ENCODE assay signal across 27 cellular contexts in the genomic region with DNA sequence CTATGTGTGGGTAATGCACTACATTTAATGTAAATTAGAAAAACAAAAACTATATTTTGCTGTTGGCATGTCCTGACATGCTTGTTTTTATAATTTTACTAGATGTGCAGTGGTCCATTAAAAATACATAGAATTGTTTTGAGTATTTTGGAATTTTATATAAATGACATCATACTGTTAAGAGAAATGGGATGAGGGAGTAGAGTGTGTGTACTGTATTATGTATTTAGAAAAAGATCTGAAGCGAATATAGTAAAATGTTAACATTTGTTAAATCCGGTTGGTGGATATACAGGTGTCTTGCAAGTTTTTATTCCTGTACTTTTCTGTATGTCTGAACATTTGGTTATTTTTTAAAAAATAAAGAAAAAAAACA.
DNase-seq lines count a peak whose midpoint lies in the region; ATAC-seq and TF ChIP-seq lines count a peak whose summit lies in the region.
"Had no signal": no experiment of that assay in that cellular context is flagged by ENCODE, and none has a peak within 500 bp of the region (broad histone marks: within the 10 kb centered on the region; RNA-seq: fewer than 3 reads in every experiment).

No MANE protein-coding gene starts in this region.

- TF ChIP-seq CTCF in tibial nerve (IDR thresholded peaks at IDR 0.05): no peak

- H3K27me3 Mint-ChIP-seq in activated naive CD4-positive, alpha-beta T cell treated with anti-CD3 and anti-CD28 coated beads, Interleukin-2, amount 50 U/mL, for 24 hours: no peaks in the 10 kb centered on the region
- H3K27me3 Mint-ChIP-seq in activated CD4-positive, alpha-beta memory T cell treated with anti-CD3 and anti-CD28 coated beads for 36 hours: no peaks in the 10 kb centered on the region
- H3K27me3 Mint-ChIP-seq in activated naive CD8-positive, alpha-beta T cell treated with anti-CD3 and anti-CD28 coated beads for 36 hours: no peaks in the 10 kb centered on the region
- H3K27me3 Mint-ChIP-seq in natural killer cell treated with Interleukin-12 subunit alpha and Interleukin-12 subunit beta and Interleukin-15 and Interleukin-18, amount 100 ng/mL, for 72 hours: no peaks in the 10 kb centered on the region
- H3K27me3 Mint-ChIP-seq: stimulated activated memory B cell treated with anti-CD40 and anti-IgM and Interleukin-4, amounts not matched to agents 10 μg/mL and 1 μg/mL and 100 μg/mL, for 72 hours had no signal

- H3K4me1 ChIP-seq in tibial nerve: no peaks in the 10 kb centered on the region
- H3K4me1 ChIP-seq: breast epithelium, gastrocnemius medialis had no signal

- intact Hi-C loops in activated CD4-positive, alpha-beta memory T cell treated with anti-CD3 and anti-CD28 coated beads for 36 hours (cut with micrococcal nuclease): loop anchor here (1.0 to 10.0 kb wide), 8 partner anchors 12 to 1221 kb away; a partner anchor contains a TSS

- peak overlapping the region; percentile 94 for H3K27ac Mint-ChIP-seq in activated naive CD4-positive, alpha-beta T cell treated with anti-CD3 and anti-CD28 coated beads, Interleukin-2, amount 50 U/mL, for 24 hours
- H3K27ac Mint-ChIP-seq in activated CD4-positive, alpha-beta memory T cell treated with anti-CD3 and anti-CD28 coated beads for 36 hours: peak overlapping the region; percentile 99
- peak overlapping the region; percentile 96 for H3K27ac Mint-ChIP-seq in activated naive CD8-positive, alpha-beta T cell treated with anti-CD3 and anti-CD28 coated beads for 36 hours
- peak overlapping the region; percentile 95 to 99 for H3K27ac Mint-ChIP-seq in natural killer cell treated with Interleukin-12 subunit alpha and Interleukin-12 subunit beta and Interleukin-15 and Interleukin-18, amount 100 ng/mL, for 72 hours
- H3K27ac Mint-ChIP-seq: stimulated activated memory B cell treated with anti-CD40 and anti-IgM and Interleukin-4, amounts not matched to agents 10 μg/mL and 1 μg/mL and 100 μg/mL, for 72 hours had no signal

- DNase-seq in activated naive CD4-positive, alpha-beta T cell treated with Interleukin-2 at 50 U/mL for 16 hours: no peak
- no peak for DNase-seq in activated CD4-positive, alpha-beta memory T cell treated with anti-CD3 and anti-CD28 coated beads for 36 hours
- no peak for DNase-seq in activated naive CD8-positive, alpha-beta T cell treated with anti-CD3 and anti-CD28 coated beads for 36 hours
- no peak for DNase-seq in natural killer cell treated with Interleukin-12 subunit alpha and Interleukin-12 subunit beta and Interleukin-15 and Interleukin-18, amount 100 ng/mL, for 72 hours (ENCODE audit: low spot score)
- DNase-seq in hippocampal formation (lab: John Stamatoyannopoulos, UW) (no peak), tibial nerve (ENCODE audit: low spot score in 2 of 2) (no peak), kidney tubule cell (ENCODE audit: low spot score) (no peak)
- DNase-seq: activated CD4-positive, alpha-beta T cell treated with anti-CD3 and anti-CD28 coated beads for 1 hour; activated CD8-positive, alpha-beta memory T cell treated with anti-CD3 and anti-CD28 coated beads, Interleukin-2, amount 50 U/mL, for 4 hours; activated effector memory CD4-positive, alpha-beta T cell treated with anti-CD3 and anti-CD28 coated beads, Interleukin-2, amount 50 U/mL, for 16 hours; anterior cingulate cortex; C1 segment of cervical spinal cord; Calu3; DMS79 treated with DMSO at 0.1 percent for 48 hours; gastrocnemius medialis; IMR-90; mammary epithelial cell; mucosa of descending colon; NCI-H1417 treated with DMSO at 0.1 percent for 48 hours; NCI-H2081; NCI-H2227 treated with DMSO at 0.1 percent for 48 hours; NCI-H526; NK-92 treated with Interleukin-12 subunit alpha and Interleukin-12 subunit beta, amount 100 ng/mL, for 24 hours had no signal

- H3K27me3 ChIP-seq in tibial nerve: no peaks in the 10 kb centered on the region
- H3K27me3 ChIP-seq: breast epithelium, gastrocnemius medialis had no signal

- POLR2A ChIA-PET in activated CD4-positive, alpha-beta memory T cell treated with anti-CD3 and anti-CD28 coated beads for 36 hours (lab: Charles Lee): interaction anchor here (0.7 to 7.2 kb wide), 23 partner anchors 9 to 277 kb away, joined by 3 to 120 read pairs (median 5); no protein-coding TSS in a partner anchor

- H3K36me3 Mint-ChIP-seq in activated naive CD4-positive, alpha-beta T cell treated with anti-CD3 and anti-CD28 coated beads, Interleukin-2, amount 50 U/mL, for 24 hours: peaks cover 3% of the 10 kb centered on the region
- H3K36me3 Mint-ChIP-seq in activated CD4-positive, alpha-beta memory T cell treated with anti-CD3 and anti-CD28 coated beads for 36 hours: peaks cover 15% of the 10 kb centered on the region
- H3K36me3 Mint-ChIP-seq in activated naive CD8-positive, alpha-beta T cell treated with anti-CD3 and anti-CD28 coated beads for 36 hours: peaks cover 35% of the 10 kb centered on the region
- peaks cover 27% of the 10 kb centered on the region for H3K36me3 Mint-ChIP-seq in natural killer cell treated with Interleukin-12 subunit alpha and Interleukin-12 subunit beta and Interleukin-15 and Interleukin-18, amount 100 ng/mL, for 72 hours
- H3K36me3 Mint-ChIP-seq: stimulated activated memory B cell treated with anti-CD40 and anti-IgM and Interleukin-4, amounts not matched to agents 10 μg/mL and 1 μg/mL and 100 μg/mL, for 72 hours had no signal

- CTCF ChIA-PET in activated CD4-positive, alpha-beta memory T cell treated with anti-CD3 and anti-CD28 coated beads for 36 hours (lab: Charles Lee): interaction anchor here (0.9 to 2.5 kb wide), 8 partner anchors 12 to 156 kb away, joined by 3 to 11 read pairs (median 6); no protein-coding TSS in a partner anchor

- no peak for TF ChIP-seq POLR2A in tibial nerve (IDR thresholded peaks at IDR 0.05)

- no peak for TF ChIP-seq EP300 in tibial nerve (IDR thresholded peaks at IDR 0.05)

- H3K4me1 Mint-ChIP-seq in activated naive CD4-positive, alpha-beta T cell treated with anti-CD3 and anti-CD28 coated beads, Interleukin-2, amount 50 U/mL, for 24 hours: peaks cover 64% of the 10 kb centered on the region
- H3K4me1 Mint-ChIP-seq in activated CD4-positive, alpha-beta memory T cell treated with anti-CD3 and anti-CD28 coated beads for 36 hours (ENCODE audit: low read depth): peaks cover 76% of the 10 kb centered on the region
- H3K4me1 Mint-ChIP-seq in activated naive CD8-positive, alpha-beta T cell treated with anti-CD3 and anti-CD28 coated beads for 36 hours: peaks cover 68% of the 10 kb centered on the region
- H3K4me1 Mint-ChIP-seq in natural killer cell treated with Interleukin-12 subunit alpha and Interleukin-12 subunit beta and Interleukin-15 and Interleukin-18, amount 100 ng/mL, for 72 hours (ENCODE audit: low read depth in 2 of 2): peaks cover 68 to 69% of the 10 kb centered on the region in 2 donors

- H3K9me3 Mint-ChIP-seq in activated naive CD4-positive, alpha-beta T cell treated with anti-CD3 and anti-CD28 coated beads, Interleukin-2, amount 50 U/mL, for 24 hours: no peaks in the 10 kb centered on the region
- H3K9me3 Mint-ChIP-seq in activated CD4-positive, alpha-beta memory T cell treated with anti-CD3 and anti-CD28 coated beads for 36 hours: no peaks in the 10 kb centered on the region
- peaks cover 17% of the 10 kb centered on the region for H3K9me3 Mint-ChIP-seq in activated naive CD8-positive, alpha-beta T cell treated with anti-CD3 and anti-CD28 coated beads for 36 hours
- H3K9me3 Mint-ChIP-seq in natural killer cell treated with Interleukin-12 subunit alpha and Interleukin-12 subunit beta and Interleukin-15 and Interleukin-18, amount 100 ng/mL, for 72 hours: peaks cover 6% of the 10 kb centered on the region

- no peak overlapping the region for H3K27ac ChIP-seq in tibial nerve
- H3K27ac ChIP-seq: breast epithelium, gastrocnemius medialis had no signal

- H3K4me3 ChIP-seq in tibial nerve: no peak overlapping the region
- H3K4me3 ChIP-seq: breast epithelium, gastrocnemius medialis, mucosa of descending colon had no signal

- H3K36me3 ChIP-seq in tibial nerve: no peaks in the 10 kb centered on the region
- H3K36me3 ChIP-seq: breast epithelium, gastrocnemius medialis had no signal

- WGBS in tibial nerve, 2 donors: 73 to 90% methylated on average over 2 of the region's 2 CpGs

- no peak for ATAC-seq in natural killer cell treated with Interleukin-12 subunit alpha and Interleukin-12 subunit beta and Interleukin-15 and Interleukin-18, amount 100 ng/mL, for 72 hours
- ATAC-seq: gastrocnemius medialis; HCT116; stimulated activated memory B cell treated with anti-CD40 and anti-IgM and Interleukin-4, amounts not matched to agents 10 μg/mL and 1 μg/mL and 100 μg/mL, for 72 hours had no signal

- H3K9me3 ChIP-seq in tibial nerve: no peaks in the 10 kb centered on the region
- H3K9me3 ChIP-seq: breast epithelium, gastrocnemius medialis, mucosa of descending colon had no signal

- H3K4me3 Mint-ChIP-seq in activated naive CD4-positive, alpha-beta T cell treated with anti-CD3 and anti-CD28 coated beads, Interleukin-2, amount 50 U/mL, for 24 hours: no peak overlapping the region
- no peak overlapping the region for H3K4me3 Mint-ChIP-seq in activated CD4-positive, alpha-beta memory T cell treated with anti-CD3 and anti-CD28 coated beads for 36 hours
- H3K4me3 Mint-ChIP-seq in activated naive CD8-positive, alpha-beta T cell treated with anti-CD3 and anti-CD28 coated beads for 36 hours: no peak overlapping the region
- H3K4me3 Mint-ChIP-seq in natural killer cell treated with Interleukin-12 subunit alpha and Interleukin-12 subunit beta and Interleukin-15 and Interleukin-18, amount 100 ng/mL, for 72 hours: peak overlapping the region; percentile 77
- H3K4me3 Mint-ChIP-seq: stimulated activated memory B cell treated with anti-CD40 and anti-IgM and Interleukin-4, amounts not matched to agents 10 μg/mL and 1 μg/mL and 100 μg/mL, for 72 hours had no signal
